Comparison of ENCODE assay signal across 8 cellular contexts in genomic region chr6:79949235-79949634, GRCh38. TPM values are rescaled to one million over a fixed set of nuclear protein-coding genes. Genes with fewer than 3 reads are reported as not detected.
DNase-seq lines count a peak whose midpoint lies in the region; ATAC-seq and TF ChIP-seq lines count a peak whose summit lies in the region.

No MANE protein-coding gene starts in this region.

- no peaks in the 10 kb centered on the region for H3K9me3 Mint-ChIP-seq in activated CD4-positive, alpha-beta T cell treated with anti-CD3 and anti-CD28 coated beads, Interleukin-2, amount 10 ng/mL, durations not matched to agents 24 days and 14 days

- peaks cover 45% of the 10 kb centered on the region for H3K27me3 Mint-ChIP-seq in activated CD4-positive, alpha-beta T cell treated with anti-CD3 and anti-CD28 coated beads, Interleukin-2, amount 10 ng/mL, durations not matched to agents 24 days and 14 days

- H3K4me1 Mint-ChIP-seq in activated CD4-positive, alpha-beta T cell treated with anti-CD3 and anti-CD28 coated beads, Interleukin-2, amount 10 ng/mL, durations not matched to agents 24 days and 14 days = peaks cover 18% of the 10 kb centered on the region

- H2AFZ ChIP-seq in fibroblast of lung (ENCODE audit: low read length) (no peak overlapping the region), parathyroid adenoma (peak overlapping the region; percentile 48)

- H3K4me3 ChIP-seq in fibroblast of lung (replicated peaks in 1 of 4; ENCODE audit: control extremely low read depth in 1 of 4, insufficient read depth in 1 of 4, low read depth in 3 of 4, low read length in 4 of 4) (no peak overlapping the region), parathyroid adenoma (ENCODE audit: low read depth, low read length) (no peak overlapping the region)

- H3K36me3 ChIP-seq in fibroblast of lung (ENCODE audit: control insufficient read depth, insufficient read depth, low read length) (no peaks in the 10 kb centered on the region), parathyroid adenoma (ENCODE audit: control insufficient read depth, insufficient read depth, low read length) (no peaks in the 10 kb centered on the region)

- no peak overlapping the region for H3K27ac ChIP-seq in fibroblast of lung (ENCODE audit: insufficient read depth, low read length)
- H3K27ac ChIP-seq in parathyroid adenoma = no peak overlapping the region

- DNase-seq in CMK (ENCODE audit: low read depth) (peak; percentile 29), NCI-H460 (ENCODE audit: extremely low read depth, low read depth) (peak; percentile 68), fibroblast of lung (ENCODE audit: low read depth in 2 of 2) (peak; percentile 68 to 80)
- DNase-seq in activated CD4-positive, alpha-beta T cell treated with anti-CD3 and anti-CD28 coated beads, Interleukin-2, amount 10 ng/mL, durations not matched to agents 24 days and 14 days = peak; percentile 89

- H3K9me3 ChIP-seq in fibroblast of lung (ENCODE audit: control insufficient read depth, insufficient read depth, low read depth, low read length) (no peaks in the 10 kb centered on the region), parathyroid adenoma (ENCODE audit: control insufficient read depth, low read length) (no peaks in the 10 kb centered on the region)

- no peaks in the 10 kb centered on the region for H4K20me1 ChIP-seq in fibroblast of lung (ENCODE audit: control insufficient read depth, extremely low read depth, insufficient read depth, low read length)

- H3K79me2 ChIP-seq in fibroblast of lung (ENCODE audit: control insufficient read depth, insufficient read depth, low read length) (peaks cover 4% of the 10 kb centered on the region), parathyroid adenoma (peaks cover 15% of the 10 kb centered on the region)

- H3K4me1 ChIP-seq in fibroblast of lung (ENCODE audit: control insufficient read depth, extremely low read depth, insufficient read depth, low read length) = peaks cover 3% of the 10 kb centered on the region
- H3K4me1 ChIP-seq in parathyroid adenoma = peaks cover 4% of the 10 kb centered on the region

- H3K9ac ChIP-seq in fibroblast of lung (ENCODE audit: insufficient read depth, low read length) = no peak overlapping the region
- H3K9ac ChIP-seq in parathyroid adenoma = no peak overlapping the region

- ATAC-seq in GM18861 (IDR thresholded peaks at IDR 0.05; ENCODE audit: unreplicated experiment) (peak; percentile 70), HG03280 (IDR thresholded peaks at IDR 0.05; ENCODE audit: unreplicated experiment) (peak; percentile 58), HG03139 (IDR thresholded peaks at IDR 0.05; ENCODE audit: unreplicated experiment) (no peak)

- intact Hi-C loops in activated CD4-positive, alpha-beta T cell treated with anti-CD3 and anti-CD28 coated beads, Interleukin-2, amount 10 ng/mL, durations not matched to agents 24 days and 14 days (cut with micrococcal nuclease) = loop anchor here (1.0 to 5.0 kb wide), 3 partner anchors 77 to 158 kb away; partner anchors contain the start of gene BCKDHB

- H3K27ac Mint-ChIP-seq in activated CD4-positive, alpha-beta T cell treated with anti-CD3 and anti-CD28 coated beads, Interleukin-2, amount 10 ng/mL, durations not matched to agents 24 days and 14 days = no peak overlapping the region

- H3K4me2 ChIP-seq in fibroblast of lung (ENCODE audit: extremely low read depth, insufficient read depth, low read length) (no peak overlapping the region), parathyroid adenoma (ENCODE audit: low read length) (no peak overlapping the region)

- no peaks in the 10 kb centered on the region for H3K36me3 Mint-ChIP-seq in activated CD4-positive, alpha-beta T cell treated with anti-CD3 and anti-CD28 coated beads, Interleukin-2, amount 10 ng/mL, durations not matched to agents 24 days and 14 days (ENCODE audit: low read depth)

- H3K27me3 ChIP-seq in fibroblast of lung (ENCODE audit: control insufficient read depth, insufficient read depth, low read length) (no peaks in the 10 kb centered on the region), parathyroid adenoma (ENCODE audit: control insufficient read depth, insufficient read depth, low read length) (no peaks in the 10 kb centered on the region)

- H3K4me3 Mint-ChIP-seq in activated CD4-positive, alpha-beta T cell treated with anti-CD3 and anti-CD28 coated beads, Interleukin-2, amount 10 ng/mL, durations not matched to agents 24 days and 14 days = no peak overlapping the region

- TF ChIP-seq CTCF in fibroblast of lung (conservative IDR thresholded peaks at IDR 0.05 in 1 of 2, IDR thresholded peaks at IDR 0.05 in 1 of 2; ENCODE audit: low read depth in 1 of 2, low read length in 2 of 2) (peak; percentile 29 to 57), parathyroid adenoma (IDR thresholded peaks at IDR 0.05) (peak; percentile 73)

RNA-seq across cellular contexts. Expression of gene ELOVL4, which starts 1.9 kb away (rescaled TPM):
- 16.9 and 17.6 TPM in 2 replicates for total RNA-seq in NCI-H460 (2014; rRNA removed; shearing (Covaris generic))
- polyA plus RNA-seq in NCI-H460 (2014; cell fraction: nucleus; rRNA removed) = 4.8 and 9.6 TPM in 2 replicates
- total RNA-seq in activated CD4-positive, alpha-beta T cell treated with anti-CD3 and anti-CD28 coated beads, Interleukin-2, amount 10 ng/mL, durations not matched to agents 24 days and 14 days = 0.88 and 0.89 TPM in 2 replicates
- total RNA-seq in fibroblast of lung = 4.6 and 6.4 TPM in 2 replicates
- 4.3 and 5.2 TPM in 2 replicates for polyA plus RNA-seq in fibroblast of lung
- 4.9 and 5.8 TPM in 2 replicates for polyA plus RNA-seq in fibroblast of lung (2012)
- polyA minus RNA-seq in fibroblast of lung (ENCODE audit: low replicate concordance) = 0.43 and 2.5 TPM in 2 replicates

RNA-seq across cellular contexts. Expression of gene TTK, which starts 55.2 kb away (rescaled TPM):
- total RNA-seq in NCI-H460 (2014; rRNA removed; shearing (Covaris generic)) = 51.2 and 60.2 TPM in 2 replicates
- 76.1 and 84.1 TPM in 2 replicates for polyA plus RNA-seq in NCI-H460 (2014; cell fraction: nucleus; rRNA removed)
- 21.9 and 22.4 TPM in 2 replicates for total RNA-seq in activated CD4-positive, alpha-beta T cell treated with anti-CD3 and anti-CD28 coated beads, Interleukin-2, amount 10 ng/mL, durations not matched to agents 24 days and 14 days
- total RNA-seq in fibroblast of lung = 0.51 and 6.1 TPM in 2 replicates
- 4.9 and 20.6 TPM in 2 replicates for polyA plus RNA-seq in fibroblast of lung
- polyA plus RNA-seq in fibroblast of lung (2012) = 2.8 and 11.4 TPM in 2 replicates
- 0.12 and 0.67 TPM in 2 replicates for polyA minus RNA-seq in fibroblast of lung (ENCODE audit: low replicate concordance)

Comparison
In these comparisons a context has a peak if more than half of its experiments do, and no peak if none do; other contexts are left out.
1. DNase-seq: peak in every context shown above with its lines; median percentile 89 in activated CD4-positive, alpha-beta T cell treated with anti-CD3 and anti-CD28 coated beads, Interleukin-2, amount 10 ng/mL, durations not matched to agents 24 days and 14 days; 74 in fibroblast of lung; 68 in NCI-H460; 29 in CMK.